1 cellular context compared by ENCODE assay signal in genomic region chr6:169146536-169146935, GRCh38.
TF ChIP-seq lines count a peak whose summit lies in the region.

No MANE protein-coding gene starts in this region.

TF ChIP-seq in IMR-90, 13 proteins besides CTCF, POLR2A, EP300 and RAD21 (continued from another document):
- TF ChIP-seq ELK1 (IDR thresholded peaks at IDR 0.05; ENCODE audit: borderline replicate concordance, low read depth, low read length) (no peak), SMC3 (IDR thresholded peaks at IDR 0.05; ENCODE audit: low read depth, low read length) (no peak), MXI1 (IDR thresholded peaks at IDR 0.05; ENCODE audit: borderline replicate concordance, low read depth, low read length) (no peak)
